In the genomic region with DNA sequence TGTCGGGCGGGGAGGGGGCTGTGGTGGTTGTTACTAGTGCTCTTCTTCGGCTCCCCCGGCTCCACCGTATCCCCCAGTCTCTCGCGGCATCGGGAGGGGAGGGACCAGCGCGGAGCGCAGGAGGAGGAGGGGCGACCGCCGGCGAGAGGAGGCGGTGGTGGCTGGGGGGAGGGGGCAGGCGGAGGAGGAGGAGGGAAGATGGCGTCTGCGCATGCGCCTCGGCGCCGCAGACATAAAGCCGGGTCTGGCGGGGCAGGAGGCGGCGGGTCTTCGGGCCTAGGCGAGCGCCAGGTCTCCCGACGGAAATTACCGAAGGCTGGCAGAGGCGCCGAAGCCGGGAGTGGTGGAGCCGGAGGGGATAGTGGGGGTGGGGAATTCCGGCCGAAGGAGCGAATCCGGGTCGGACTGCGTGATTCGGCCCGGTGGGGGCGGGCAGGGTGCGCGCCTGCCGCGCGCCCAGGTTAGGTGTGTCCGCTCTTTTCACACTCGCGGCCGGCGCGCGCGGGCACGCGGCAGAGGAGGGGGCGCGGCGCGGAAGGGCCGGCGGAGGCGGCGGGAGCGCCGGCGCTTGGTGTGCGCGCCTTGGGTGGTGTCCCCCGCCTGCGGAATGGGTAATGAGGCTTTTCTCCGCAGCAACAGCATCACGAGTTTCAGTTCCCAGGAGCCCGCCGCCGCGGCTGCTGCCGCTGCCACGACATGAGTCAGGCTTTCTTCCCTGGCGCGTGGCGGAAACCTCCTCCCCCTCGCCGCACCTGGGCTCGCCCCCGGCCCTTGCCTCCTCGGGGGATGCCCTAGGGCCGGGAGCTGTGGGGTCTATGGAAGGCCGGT, we compare ENCODE assay signal across 1 cellular context.
TF ChIP-seq lines count a peak whose summit lies in the region.

No MANE protein-coding gene starts in this region.

TF ChIP-seq in K562, 482 proteins besides CTCF, POLR2A, EP300 and RAD21 (continued from another document and continues in another):
- TF ChIP-seq, protein P1, sequence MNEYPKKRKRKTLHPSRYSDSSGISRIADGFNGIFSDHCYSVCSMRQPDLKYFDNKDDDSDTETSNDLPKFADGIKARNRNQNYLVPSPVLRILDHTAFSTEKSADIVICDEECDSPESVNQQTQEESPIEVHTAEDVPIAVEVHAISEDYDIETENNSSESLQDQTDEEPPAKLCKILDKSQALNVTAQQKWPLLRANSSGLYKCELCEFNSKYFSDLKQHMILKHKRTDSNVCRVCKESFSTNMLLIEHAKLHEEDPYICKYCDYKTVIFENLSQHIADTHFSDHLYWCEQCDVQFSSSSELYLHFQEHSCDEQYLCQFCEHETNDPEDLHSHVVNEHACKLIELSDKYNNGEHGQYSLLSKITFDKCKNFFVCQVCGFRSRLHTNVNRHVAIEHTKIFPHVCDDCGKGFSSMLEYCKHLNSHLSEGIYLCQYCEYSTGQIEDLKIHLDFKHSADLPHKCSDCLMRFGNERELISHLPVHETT (CRISPR knock-in tag; conservative IDR thresholded peaks at IDR 0.05 in 1 of 2, IDR thresholded peaks at IDR 0.05 in 1 of 2) = peak in 1 of 2 experiments; percentile 63; a peak in 2 of 4 replicates
- TF ChIP-seq MEF2D (tag; conservative IDR thresholded peaks at IDR 0.05; ENCODE audit: low read depth) (no peak), NRF1 (conservative IDR thresholded peaks at IDR 0.05 in 1 of 2, IDR thresholded peaks at IDR 0.05 in 1 of 2) (peak; percentile 92 to 93), SNRNP70 (optimal IDR thresholded peaks at IDR 0.05; ENCODE audit: low read depth, low read length) (no peak), TAF1 (IDR thresholded peaks at IDR 0.05; ENCODE audit: control insufficient read depth, extremely low read depth, insufficient read depth, low read length, severe bottlenecking) (peak; percentile 16), SIN3B (IDR thresholded peaks at IDR 0.05; ENCODE audit: low read depth) (no peak), ZFX (CRISPR knock-in tag; IDR thresholded peaks at IDR 0.05) (peak; percentile 67), HDAC1 (IDR thresholded peaks at IDR 0.05) (0 out of 4 replicates have a peak, but pooled peaks of 1 of the 2 experiments have one; percentile 41), ZFPM2 (CRISPR knock-in tag; IDR thresholded peaks at IDR 0.05) (no peak), CBFA2T3 (IDR thresholded peaks at IDR 0.05) (0 out of 2 replicates have a peak, but pooled peaks have one; percentile 15), MYC (IDR thresholded peaks at IDR 0.05; ENCODE audit: low read depth, low read length) (peak; percentile 85), MYC (CRISPR knock-in tag; IDR thresholded peaks at IDR 0.05; ENCODE audit: borderline replicate concordance, low read depth) (no peak), JUND (IDR thresholded peaks at IDR 0.05; ENCODE audit: borderline replicate concordance, low read depth, low read length) (peak; percentile 42; the same call in 1 of the 2 replicates), JUND (tag; IDR thresholded peaks at IDR 0.05; ENCODE audit: borderline replicate concordance, low read depth, low read length) (peak; percentile 20; the same call in 1 of the 3 replicates), HDAC8 (tag; IDR thresholded peaks at IDR 0.05) (0 out of 2 replicates have a peak, but pooled peaks have one; percentile 50), ZNF3 (CRISPR knock-in tag; IDR thresholded peaks at IDR 0.05) (no peak), TCF3 (CRISPR knock-in tag; IDR thresholded peaks at IDR 0.05) (peak; percentile 11; the same call in 1 of the 2 replicates), HNRNPLL (IDR thresholded peaks at IDR 0.05; ENCODE audit: low read depth, low read length, poor library complexity, severe bottlenecking) (peak; percentile 66), TAF9B (IDR thresholded peaks at IDR 0.05; ENCODE audit: partially characterized antibody) (peak; percentile 21), DPF2 (IDR thresholded peaks at IDR 0.05) (no peak), CHD2 (IDR thresholded peaks at IDR 0.05; ENCODE audit: low read depth, low read length) (peak; percentile 31; the same call in 1 of the 2 replicates), ZNF24 (IDR thresholded peaks at IDR 0.05) (no peak), NFXL1 (CRISPR knock-in tag; IDR thresholded peaks at IDR 0.05) (no peak), TBP (optimal IDR thresholded peaks at IDR 0.05; ENCODE audit: low read depth, low read length) (peak; percentile 42), ZNF384 (IDR thresholded peaks at IDR 0.05; ENCODE audit: low read depth, low read length) (no peak), SP1 (CRISPR knock-in tag; IDR thresholded peaks at IDR 0.05) (no peak), POLR2G (IDR thresholded peaks at IDR 0.05; ENCODE audit: low read depth, low read length) (peak; percentile 88), PHB (CRISPR knock-in tag; IDR thresholded peaks at IDR 0.05) (no peak), HDAC2 (IDR thresholded peaks at IDR 0.05) (no peak), CREM (IDR thresholded peaks at IDR 0.05; ENCODE audit: low read depth) (peak; percentile 27; the same call in 1 of the 2 replicates), BHLHE40 (IDR thresholded peaks at IDR 0.05; ENCODE audit: low read length) (peak; percentile 40; the same call in 1 of the 2 replicates), FOXJ2 (tag; IDR thresholded peaks at IDR 0.05) (peak; percentile 33; the same call in 1 of the 2 replicates), FOSL1 (tag; conservative IDR thresholded peaks at IDR 0.05) (peak; percentile 56; the same call in 1 of the 2 replicates), BACH1 (tag; IDR thresholded peaks at IDR 0.05) (peak; percentile 42; the same call in 1 of the 2 replicates), MAFG (tag; conservative IDR thresholded peaks at IDR 0.05) (peak; percentile 28; the same call in 1 of the 2 replicates), HCFC1 (IDR thresholded peaks at IDR 0.05; ENCODE audit: low read depth, low read length) (no peak), ZNF644 (tag; IDR thresholded peaks at IDR 0.05; ENCODE audit: low read depth) (peak; percentile 58; the same call in 1 of the 2 replicates), CCNT2 (IDR thresholded peaks at IDR 0.05; ENCODE audit: borderline replicate concordance, extremely low read depth, insufficient read length, low read depth, low read length) (peak; percentile 85), PHF8 (IDR thresholded peaks at IDR 0.05; ENCODE audit: borderline replicate concordance, low read length) (peak; percentile 48; the same call in 1 of the 2 replicates), KLF1 (tag; IDR thresholded peaks at IDR 0.05) (no peak), ZNF584 (CRISPR knock-in tag; IDR thresholded peaks at IDR 0.05; ENCODE audit: low read depth) (0 out of 2 replicates have a peak, but pooled peaks have one; percentile 59), BRF1 (IDR thresholded peaks at IDR 0.05; ENCODE audit: borderline replicate concordance, extremely low read depth, insufficient read length) (no peak), ATF7 (IDR thresholded peaks at IDR 0.05) (peak; percentile 35; the same call in 1 of the 2 replicates), SOX6 (IDR thresholded peaks at IDR 0.05) (0 out of 2 replicates have a peak, but pooled peaks have one; percentile 37), GATAD2B (IDR thresholded peaks at IDR 0.05; ENCODE audit: borderline replicate concordance) (0 out of 2 replicates have a peak, but pooled peaks have one; percentile 69), ZNF766 (CRISPR knock-in tag; conservative IDR thresholded peaks at IDR 0.05) (peak; percentile 46; the same call in 1 of the 2 replicates), NONO (IDR thresholded peaks at IDR 0.05; ENCODE audit: low read depth in 2 of 2, low read length in 1 of 2) (peak in 1 of 2 experiments; percentile 56; a peak in 1 of 4 replicates)
- TF ChIP-seq, protein P2, sequence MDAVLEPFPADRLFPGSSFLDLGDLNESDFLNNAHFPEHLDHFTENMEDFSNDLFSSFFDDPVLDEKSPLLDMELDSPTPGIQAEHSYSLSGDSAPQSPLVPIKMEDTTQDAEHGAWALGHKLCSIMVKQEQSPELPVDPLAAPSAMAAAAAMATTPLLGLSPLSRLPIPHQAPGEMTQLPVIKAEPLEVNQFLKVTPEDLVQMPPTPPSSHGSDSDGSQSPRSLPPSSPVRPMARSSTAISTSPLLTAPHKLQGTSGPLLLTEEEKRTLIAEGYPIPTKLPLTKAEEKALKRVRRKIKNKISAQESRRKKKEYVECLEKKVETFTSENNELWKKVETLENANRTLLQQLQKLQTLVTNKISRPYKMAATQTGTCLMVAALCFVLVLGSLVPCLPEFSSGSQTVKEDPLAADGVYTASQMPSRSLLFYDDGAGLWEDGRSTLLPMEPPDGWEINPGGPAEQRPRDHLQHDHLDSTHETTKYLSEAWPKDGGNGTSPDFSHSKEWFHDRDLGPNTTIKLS (IDR thresholded peaks at IDR 0.05; ENCODE audit: borderline replicate concordance, low read depth) = peak; percentile 67
- TF ChIP-seq, protein P3, sequence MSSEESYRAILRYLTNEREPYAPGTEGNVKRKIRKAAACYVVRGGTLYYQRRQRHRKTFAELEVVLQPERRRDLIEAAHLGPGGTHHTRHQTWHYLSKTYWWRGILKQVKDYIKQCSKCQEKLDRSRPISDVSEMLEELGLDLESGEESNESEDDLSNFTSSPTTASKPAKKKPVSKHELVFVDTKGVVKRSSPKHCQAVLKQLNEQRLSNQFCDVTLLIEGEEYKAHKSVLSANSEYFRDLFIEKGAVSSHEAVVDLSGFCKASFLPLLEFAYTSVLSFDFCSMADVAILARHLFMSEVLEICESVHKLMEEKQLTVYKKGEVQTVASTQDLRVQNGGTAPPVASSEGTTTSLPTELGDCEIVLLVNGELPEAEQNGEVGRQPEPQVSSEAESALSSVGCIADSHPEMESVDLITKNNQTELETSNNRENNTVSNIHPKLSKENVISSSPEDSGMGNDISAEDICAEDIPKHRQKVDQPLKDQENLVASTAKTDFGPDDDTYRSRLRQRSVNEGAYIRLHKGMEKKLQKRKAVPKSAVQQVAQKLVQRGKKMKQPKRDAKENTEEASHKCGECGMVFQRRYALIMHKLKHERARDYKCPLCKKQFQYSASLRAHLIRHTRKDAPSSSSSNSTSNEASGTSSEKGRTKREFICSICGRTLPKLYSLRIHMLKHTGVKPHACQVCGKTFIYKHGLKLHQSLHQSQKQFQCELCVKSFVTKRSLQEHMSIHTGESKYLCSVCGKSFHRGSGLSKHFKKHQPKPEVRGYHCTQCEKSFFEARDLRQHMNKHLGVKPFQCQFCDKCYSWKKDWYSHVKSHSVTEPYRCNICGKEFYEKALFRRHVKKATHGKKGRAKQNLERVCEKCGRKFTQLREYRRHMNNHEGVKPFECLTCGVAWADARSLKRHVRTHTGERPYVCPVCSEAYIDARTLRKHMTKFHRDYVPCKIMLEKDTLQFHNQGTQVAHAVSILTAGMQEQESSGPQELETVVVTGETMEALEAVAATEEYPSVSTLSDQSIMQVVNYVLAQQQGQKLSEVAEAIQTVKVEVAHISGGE (CRISPR knock-in tag; IDR thresholded peaks at IDR 0.05) = peak in 1 of 3 experiments; percentile 61; a peak in 2 of 6 replicates
- TF ChIP-seq, protein P4, sequence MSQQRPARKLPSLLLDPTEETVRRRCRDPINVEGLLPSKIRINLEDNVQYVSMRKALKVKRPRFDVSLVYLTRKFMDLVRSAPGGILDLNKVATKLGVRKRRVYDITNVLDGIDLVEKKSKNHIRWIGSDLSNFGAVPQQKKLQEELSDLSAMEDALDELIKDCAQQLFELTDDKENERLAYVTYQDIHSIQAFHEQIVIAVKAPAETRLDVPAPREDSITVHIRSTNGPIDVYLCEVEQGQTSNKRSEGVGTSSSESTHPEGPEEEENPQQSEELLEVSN (IDR thresholded peaks at IDR 0.05; ENCODE audit: borderline replicate concordance in 1 of 2, extremely low read depth in 1 of 2, insufficient read depth in 1 of 2, insufficient read length in 1 of 2, low read depth in 1 of 2, low read length in 1 of 2, poor library complexity in 1 of 2, severe bottlenecking in 1 of 2) = peak; percentile 59 to 84
- TF ChIP-seq, protein P5, sequence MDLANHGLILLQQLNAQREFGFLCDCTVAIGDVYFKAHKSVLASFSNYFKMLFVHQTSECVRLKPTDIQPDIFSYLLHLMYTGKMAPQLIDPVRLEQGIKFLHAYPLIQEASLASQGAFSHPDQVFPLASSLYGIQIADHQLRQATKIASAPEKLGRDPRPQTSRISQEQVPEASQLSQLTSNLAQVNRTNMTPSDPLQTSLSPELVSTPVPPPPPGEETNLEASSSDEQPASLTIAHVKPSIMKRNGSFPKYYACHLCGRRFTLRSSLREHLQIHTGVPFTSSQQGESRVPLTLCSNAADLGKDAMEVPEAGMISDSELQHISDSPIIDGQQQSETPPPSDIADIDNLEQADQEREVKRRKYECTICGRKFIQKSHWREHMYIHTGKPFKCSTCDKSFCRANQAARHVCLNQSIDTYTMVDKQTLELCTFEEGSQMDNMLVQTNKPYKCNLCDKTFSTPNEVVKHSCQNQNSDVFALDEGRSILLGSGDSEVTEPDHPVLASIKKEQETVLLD (IDR thresholded peaks at IDR 0.05) = peak; percentile 90
- TF ChIP-seq, protein P6, sequence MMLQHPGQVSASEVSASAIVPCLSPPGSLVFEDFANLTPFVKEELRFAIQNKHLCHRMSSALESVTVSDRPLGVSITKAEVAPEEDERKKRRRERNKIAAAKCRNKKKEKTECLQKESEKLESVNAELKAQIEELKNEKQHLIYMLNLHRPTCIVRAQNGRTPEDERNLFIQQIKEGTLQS (IDR thresholded peaks at IDR 0.05) = peak; percentile 13; the same call in 1 of the 2 replicates
- TF ChIP-seq, protein P6 (CRISPR knock-in tag; conservative IDR thresholded peaks at IDR 0.05) = no peak
- TF ChIP-seq, protein P7, sequence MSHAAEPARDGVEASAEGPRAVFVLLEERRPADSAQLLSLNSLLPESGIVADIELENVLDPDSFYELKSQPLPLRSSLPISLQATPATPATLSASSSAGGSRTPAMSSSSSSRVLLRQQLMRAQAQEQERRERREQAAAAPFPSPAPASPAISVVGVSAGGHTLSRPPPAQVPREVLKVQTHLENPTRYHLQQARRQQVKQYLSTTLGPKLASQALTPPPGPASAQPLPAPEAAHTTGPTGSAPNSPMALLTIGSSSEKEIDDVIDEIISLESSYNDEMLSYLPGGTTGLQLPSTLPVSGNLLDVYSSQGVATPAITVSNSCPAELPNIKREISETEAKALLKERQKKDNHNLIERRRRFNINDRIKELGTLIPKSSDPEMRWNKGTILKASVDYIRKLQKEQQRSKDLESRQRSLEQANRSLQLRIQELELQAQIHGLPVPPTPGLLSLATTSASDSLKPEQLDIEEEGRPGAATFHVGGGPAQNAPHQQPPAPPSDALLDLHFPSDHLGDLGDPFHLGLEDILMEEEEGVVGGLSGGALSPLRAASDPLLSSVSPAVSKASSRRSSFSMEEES (CRISPR knock-in tag; IDR thresholded peaks at IDR 0.05) = peak; percentile 38; the same call in 1 of the 2 replicates
- TF ChIP-seq, protein P8, sequence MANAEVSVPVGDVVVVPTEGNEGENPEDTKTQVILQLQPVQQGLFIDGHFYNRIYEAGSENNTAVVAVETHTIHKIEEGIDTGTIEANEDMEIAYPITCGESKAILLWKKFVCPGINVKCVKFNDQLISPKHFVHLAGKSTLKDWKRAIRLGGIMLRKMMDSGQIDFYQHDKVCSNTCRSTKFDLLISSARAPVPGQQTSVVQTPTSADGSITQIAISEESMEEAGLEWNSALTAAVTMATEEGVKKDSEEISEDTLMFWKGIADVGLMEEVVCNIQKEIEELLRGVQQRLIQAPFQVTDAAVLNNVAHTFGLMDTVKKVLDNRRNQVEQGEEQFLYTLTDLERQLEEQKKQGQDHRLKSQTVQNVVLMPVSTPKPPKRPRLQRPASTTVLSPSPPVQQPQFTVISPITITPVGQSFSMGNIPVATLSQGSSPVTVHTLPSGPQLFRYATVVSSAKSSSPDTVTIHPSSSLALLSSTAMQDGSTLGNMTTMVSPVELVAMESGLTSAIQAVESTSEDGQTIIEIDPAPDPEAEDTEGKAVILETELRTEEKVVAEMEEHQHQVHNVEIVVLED (CRISPR knock-in tag; IDR thresholded peaks at IDR 0.05) = peak; percentile 27; the same call in 1 of the 2 replicates
